22 cellular contexts compared by ENCODE assay signal in the genomic region with DNA sequence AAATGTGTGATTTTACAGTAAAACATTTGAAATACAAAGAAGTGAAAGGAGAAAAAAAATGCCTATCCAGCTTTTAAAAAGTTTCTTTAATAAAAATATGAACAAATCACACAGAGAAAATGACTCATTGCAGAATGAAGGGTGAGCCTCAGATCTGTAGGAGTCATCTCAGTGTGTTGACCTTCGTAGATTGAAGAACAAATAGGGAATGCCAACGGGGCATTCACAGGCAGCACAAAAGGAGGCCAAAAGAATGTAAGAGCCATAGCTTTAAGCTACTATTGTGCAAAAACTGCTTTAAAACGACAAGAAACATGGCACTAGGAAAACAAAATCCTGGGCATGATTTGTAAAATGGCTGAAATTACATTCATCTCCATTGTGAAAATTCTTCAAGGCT.
DNase-seq lines count a peak whose midpoint lies in the region; ATAC-seq and TF ChIP-seq lines count a peak whose summit lies in the region.
"Had no signal": no experiment of that assay in that cellular context is flagged by ENCODE, and none has a peak within 500 bp of the region (broad histone marks: within the 10 kb centered on the region; RNA-seq: fewer than 3 reads in every experiment).

No MANE protein-coding gene starts in this region.

- H3K4me2 ChIP-seq in GM23338 (no peak overlapping the region), neuronal stem cell (ENCODE audit: insufficient read depth, low read length, poor library complexity, severe bottlenecking) (no peak overlapping the region)
- H3K4me2 ChIP-seq: BLaER1 treated with 17β-estradiol and CSF1 and Interleukin-3, amounts not matched to agents 10 nM and 100 nM; PC-9 had no signal

- no peaks in the 10 kb centered on the region for H3K27me3 ChIP-seq in GM23338 (ENCODE audit: insufficient read depth)
- H3K27me3 ChIP-seq in neuronal stem cell (ENCODE audit: control insufficient read depth in 3 of 3, insufficient read depth in 3 of 3, low read depth in 1 of 3, low read length in 3 of 3), result no peaks in the 10 kb centered on the region
- H3K27me3 ChIP-seq in ovary, result no peaks in the 10 kb centered on the region
- H3K27me3 ChIP-seq: BLaER1 treated with 17β-estradiol and CSF1 and Interleukin-3, amounts not matched to agents 10 nM and 100 nM had no signal

- H2BK5ac ChIP-seq in neuronal stem cell (ENCODE audit: low read length), result no peak overlapping the region

- H3F3A ChIP-seq in GM23338 (replicated peaks; ENCODE audit: low read depth), result no peaks in the 10 kb centered on the region

- H3K14ac ChIP-seq in neuronal stem cell (ENCODE audit: low read length), result no peak overlapping the region

- no peak overlapping the region for H2AK5ac ChIP-seq in neuronal stem cell (ENCODE audit: low read depth, low read length)

- H3K27ac Mint-ChIP-seq in GM23338, result no peak overlapping the region
- no peak overlapping the region for H3K27ac Mint-ChIP-seq in HFFc6
- H3K27ac Mint-ChIP-seq: CD4-positive, alpha-beta T cell had no signal

- no peak for ATAC-seq in GM23338

- H3K79me1 ChIP-seq in neuronal stem cell (ENCODE audit: low read depth, low read length), result no peaks in the 10 kb centered on the region

- H3K9me3 ChIP-seq in neuronal stem cell (replicated peaks in 1 of 2; ENCODE audit: control insufficient read depth in 2 of 2, insufficient read depth in 1 of 2, low read depth in 1 of 2, low read length in 2 of 2) (no peaks in the 10 kb centered on the region), ovary (no peaks in the 10 kb centered on the region)

- no peak overlapping the region for H3K4me3 ChIP-seq in GM23338
- H3K4me3 ChIP-seq in fibroblast of mammary gland (ENCODE audit: control insufficient read depth, low read depth, low read length), result no peak overlapping the region
- H3K4me3 ChIP-seq in neuronal stem cell (ENCODE audit: low read length in 2 of 2), result no peak overlapping the region
- H3K4me3 ChIP-seq in ovary, result no peak overlapping the region
- H3K4me3 ChIP-seq: BLaER1 treated with 17β-estradiol and CSF1 and Interleukin-3, amounts not matched to agents 10 nM and 100 nM; PC-9 had no signal

- H2BK120ac ChIP-seq in neuronal stem cell (ENCODE audit: low read depth, low read length), result no peak overlapping the region

- no peak overlapping the region for H2BK15ac ChIP-seq in neuronal stem cell (ENCODE audit: low read length)

- H3K27ac ChIP-seq in GM23338 (ENCODE audit: low read depth) (no peak overlapping the region), neuronal stem cell (replicated peaks; ENCODE audit: low read length) (no peak overlapping the region), ovary (no peak overlapping the region)
- H3K27ac ChIP-seq: BLaER1 treated with 17β-estradiol and CSF1 and Interleukin-3, amounts not matched to agents 10 nM and 100 nM; PC-9 had no signal

- H3K36me3 Mint-ChIP-seq in GM23338 (ENCODE audit: low read depth), result no peaks in the 10 kb centered on the region
- H3K36me3 Mint-ChIP-seq in HFFc6 (ENCODE audit: low read depth), result no peaks in the 10 kb centered on the region

- no peaks in the 10 kb centered on the region for H3K79me2 ChIP-seq in GM23338 (replicated peaks; ENCODE audit: insufficient read depth)

- no peak overlapping the region for H2AFZ ChIP-seq in GM23338
- no peak overlapping the region for H2AFZ ChIP-seq in neuronal stem cell (ENCODE audit: low read length)
- H2AFZ ChIP-seq: PC-9 had no signal

- no peak overlapping the region for H2BK12ac ChIP-seq in neuronal stem cell (ENCODE audit: low read length)

- no peaks in the 10 kb centered on the region; the same call in 1 of the 2 replicates for H3K9me2 ChIP-seq in GM23338 (ENCODE audit: insufficient read depth)

- H3K18ac ChIP-seq in neuronal stem cell (ENCODE audit: low read length), result no peak overlapping the region

- H3K27me3 Mint-ChIP-seq in GM23338 (ENCODE audit: insufficient read depth, low read depth, poor library complexity) (no peaks in the 10 kb centered on the region), HFFc6 (ENCODE audit: insufficient read depth) (no peaks in the 10 kb centered on the region)

- no peak overlapping the region for H4K91ac ChIP-seq in neuronal stem cell (ENCODE audit: low read depth, low read length, poor library complexity)

- no peaks in the 10 kb centered on the region; the same call in 1 of the 3 replicates for H3K9me3 Mint-ChIP-seq in GM23338
- peaks cover 35% of the 10 kb centered on the region for H3K9me3 Mint-ChIP-seq in HFFc6
- H3K9me3 Mint-ChIP-seq: CD4-positive, alpha-beta T cell had no signal

- WGBS in neuronal stem cell (ENCODE audit: extremely low coverage in 2 of 2, insufficient read length in 2 of 2, insufficient replicate concordance in 1 of 2), 2 donors, result no CpG with 5 or more reads among the region's 3 CpGs
- WGBS in ovary, 3 donors, result 71 to 83% (median 82%) methylated on average over 3 of the region's 3 CpGs

- no peaks in the 10 kb centered on the region for H3K36me3 ChIP-seq in GM23338 (ENCODE audit: insufficient read depth)
- H3K36me3 ChIP-seq in neuronal stem cell (replicated peaks in 1 of 2; ENCODE audit: control insufficient read depth in 2 of 2, insufficient read depth in 2 of 2, low read length in 2 of 2), result no peaks in the 10 kb centered on the region
- H3K36me3 ChIP-seq in ovary, result no peaks in the 10 kb centered on the region
- H3K36me3 ChIP-seq: BLaER1 treated with 17β-estradiol and CSF1 and Interleukin-3, amounts not matched to agents 10 nM and 100 nM had no signal

- H3K4me3 Mint-ChIP-seq in GM23338, result no peak overlapping the region
- H3K4me3 Mint-ChIP-seq in HFFc6, result no peak overlapping the region
- H3K4me3 Mint-ChIP-seq: CD4-positive, alpha-beta T cell had no signal

- intact Hi-C loops in ovary (cut with DNase I), result no loop called here

- DNase-seq in GM23338 (ENCODE audit: low spot score), result peak; percentile 17
- DNase-seq in amniotic epithelial cell (ENCODE audit: low read depth), result peak; percentile 2
- peak; percentile 1 for DNase-seq in fibroblast of mammary gland (ENCODE audit: low read depth)
- DNase-seq in neuronal stem cell (ENCODE audit: low spot score), result peak; percentile 20
- DNase-seq in ovary, result no peak
- no peak for DNase-seq in NOMO-1 treated with dmso at 0.1 percent for 144 hours (lab: John Stamatoyannopoulos, UW; ENCODE audit: unreplicated experiment)
- no peak for DNase-seq in HFFc6
- no peak for DNase-seq in NCI-H128 (lab: John Stamatoyannopoulos, UW; ENCODE audit: unreplicated experiment)
- DNase-seq: AML-193; CD4-positive, alpha-beta T cell; DMS53; HCEC 1CT; NCI-H1105 treated with DMSO at 0.1 percent for 48 hours; NCI-H2029; NCI-H446; NCI-H524 treated with DMSO at 0.1 percent for 48 hours; NCI-H774; NK-92 treated with Interleukin-12 subunit alpha and Interleukin-12 subunit beta, amount 100 ng/mL, for 24 hours; PC-9; RPMI8226; SHP77 had no signal

- no peak for TF ChIP-seq EP300 in ovary (IDR thresholded peaks at IDR 0.05)

- H3K4me1 ChIP-seq in GM23338 (ENCODE audit: insufficient read depth), result no peaks in the 10 kb centered on the region
- peaks cover 0 to 2% of the 10 kb centered on the region in 2 donors for H3K4me1 ChIP-seq in neuronal stem cell (ENCODE audit: control insufficient read depth in 2 of 2, insufficient read depth in 1 of 2, low read depth in 1 of 2, low read length in 2 of 2)
- no peaks in the 10 kb centered on the region for H3K4me1 ChIP-seq in ovary (ENCODE audit: insufficient read depth)
- H3K4me1 ChIP-seq: BLaER1 treated with 17β-estradiol and CSF1 and Interleukin-3, amounts not matched to agents 10 nM and 100 nM had no signal

- no peak overlapping the region for H4K8ac ChIP-seq in neuronal stem cell (ENCODE audit: low read depth, low read length)

- H3K4me1 Mint-ChIP-seq in GM23338, result no peaks in the 10 kb centered on the region
- no peaks in the 10 kb centered on the region for H3K4me1 Mint-ChIP-seq in HFFc6 (ENCODE audit: low read depth)

- no peak overlapping the region for H3K4ac ChIP-seq in neuronal stem cell (ENCODE audit: low read length)

- no peak overlapping the region for H3K9ac ChIP-seq in neuronal stem cell (ENCODE audit: low read depth, low read length, poor library complexity)
- H3K9ac ChIP-seq: BLaER1 treated with 17β-estradiol and CSF1 and Interleukin-3, amounts not matched to agents 10 nM and 100 nM had no signal

- no peak overlapping the region for H3K23ac ChIP-seq in neuronal stem cell (ENCODE audit: low read depth, low read length, poor library complexity)

- TF ChIP-seq POLR2A in ovary (IDR thresholded peaks at IDR 0.05), result no peak

- TF ChIP-seq CTCF in GM23338 (conservative IDR thresholded peaks at IDR 0.05; ENCODE audit: low read depth in 2 of 2) (no peak), fibroblast of mammary gland (conservative IDR thresholded peaks at IDR 0.05; ENCODE audit: control insufficient read depth, insufficient read depth, low read depth, low read length) (no peak), ovary (IDR thresholded peaks at IDR 0.05) (no peak), HFFc6 (IDR thresholded peaks at IDR 0.05) (no peak)

- H4K20me1 ChIP-seq in GM23338 (replicated peaks; ENCODE audit: insufficient read depth), result no peaks in the 10 kb centered on the region
- H4K20me1 ChIP-seq: BLaER1 treated with 17β-estradiol and CSF1 and Interleukin-3, amounts not matched to agents 10 nM and 100 nM had no signal

TF ChIP-seq in GM23338, 12 proteins besides CTCF, POLR2A, EP300 and RAD21 (continues in another document):
- TF ChIP-seq, protein P1, sequence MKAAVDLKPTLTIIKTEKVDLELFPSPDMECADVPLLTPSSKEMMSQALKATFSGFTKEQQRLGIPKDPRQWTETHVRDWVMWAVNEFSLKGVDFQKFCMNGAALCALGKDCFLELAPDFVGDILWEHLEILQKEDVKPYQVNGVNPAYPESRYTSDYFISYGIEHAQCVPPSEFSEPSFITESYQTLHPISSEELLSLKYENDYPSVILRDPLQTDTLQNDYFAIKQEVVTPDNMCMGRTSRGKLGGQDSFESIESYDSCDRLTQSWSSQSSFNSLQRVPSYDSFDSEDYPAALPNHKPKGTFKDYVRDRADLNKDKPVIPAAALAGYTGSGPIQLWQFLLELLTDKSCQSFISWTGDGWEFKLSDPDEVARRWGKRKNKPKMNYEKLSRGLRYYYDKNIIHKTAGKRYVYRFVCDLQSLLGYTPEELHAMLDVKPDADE (IDR thresholded peaks at IDR 0.05), result no peak
- no peak for TF ChIP-seq ZNF114 (CRISPR knock-in tag; IDR thresholded peaks at IDR 0.05)
- no peak for TF ChIP-seq ZNF331 (CRISPR knock-in tag; IDR thresholded peaks at IDR 0.05; ENCODE audit: low read depth)

Comparison
In these comparisons a context has a peak if more than half of its experiments do, and no peak if none do; other contexts are left out.
1. DNase-seq: peak in GM23338 (single experiment), amniotic epithelial cell (single experiment), fibroblast of mammary gland (single experiment) and neuronal stem cell (single experiment); none in ovary (0 of 5), NOMO-1 treated with dmso at 0.1 percent for 144 hours (single experiment), HFFc6 (single experiment) and NCI-H128 (single experiment).